ENCODE assay signal across 26 cellular contexts in genomic region chr2:119438128-119438656, GRCh38. TPM values are rescaled to one million over a fixed set of nuclear protein-coding genes. Genes with fewer than 3 reads are reported as not detected.
"Had no signal": no experiment of that assay in that cellular context is flagged by ENCODE, and none has a peak within 500 bp of the region (broad histone marks: within the 10 kb centered on the region; RNA-seq: fewer than 3 reads in every experiment).

No MANE protein-coding gene starts in this region.

- H3K4me1 Mint-ChIP-seq: activated CD4-positive, alpha-beta memory T cell treated with anti-CD3 and anti-CD28 coated beads, Interleukin-2, amount 10 ng/mL, durations not matched to agents 7 days and 5 days; activated CD4-positive, alpha-beta T cell treated with anti-CD3 and anti-CD28 coated beads, Interleukin-2, amount 10 ng/mL, durations not matched to agents 24 days and 14 days; activated naive CD4-positive, alpha-beta T cell treated with anti-CD3 and anti-CD28 coated beads, Interleukin-2, amount 50 U/mL, for 24 hours; stimulated activated naive B cell treated with anti-CD40 and anti-IgM and Interleukin-4, amounts not matched to agents 10 μg/mL and 1 μg/mL and 100 μg/mL, for 72 hours had no signal

- DNase-seq: activated CD4-positive, alpha-beta memory T cell treated with anti-CD3 and anti-CD28 coated beads, Interleukin-2, amount 10 ng/mL, durations not matched to agents 7 days and 5 days; activated CD4-positive, alpha-beta T cell treated with anti-CD3 and anti-CD28 coated beads, Interleukin-2, amount 10 ng/mL, durations not matched to agents 24 days and 14 days; activated gamma-delta T cell treated with Interleukin-2 at 50 U/mL for 16 hours; activated T-cell treated with anti-CD3 and anti-CD28 coated beads for 4 hours; anterior cingulate cortex; foreskin fibroblast; heart right ventricle; left ventricle myocardium superior; mammary epithelial cell; nephron progenitor cell; posterior cingulate gyrus; retina; sigmoid colon; stimulated activated CD4-positive, alpha-beta T cell treated with anti-CD3 and anti-CD28 coated beads, Interleukin-2, amount 100 ng/mL, for 48 hours; stimulated activated CD8-positive, alpha-beta memory T cell treated with anti-CD3 and anti-CD28 coated beads, Interleukin-4, amount 100 ng/mL, for 48 hours; stimulated activated naive B cell treated with anti-CD40 and anti-IgM and Interleukin-4, amounts not matched to agents 10 μg/mL and 1 μg/mL and 100 μg/mL, for 72 hours; testis; upper lobe of left lung had no signal

- H3K27ac Mint-ChIP-seq: activated CD4-positive, alpha-beta memory T cell treated with anti-CD3 and anti-CD28 coated beads, Interleukin-2, amount 10 ng/mL, durations not matched to agents 7 days and 5 days; activated CD4-positive, alpha-beta T cell treated with anti-CD3 and anti-CD28 coated beads, Interleukin-2, amount 10 ng/mL, durations not matched to agents 24 days and 14 days; activated naive CD4-positive, alpha-beta T cell treated with anti-CD3 and anti-CD28 coated beads, Interleukin-2, amount 50 U/mL, for 24 hours; brain; nephron progenitor cell; stimulated activated naive B cell treated with anti-CD40 and anti-IgM and Interleukin-4, amounts not matched to agents 10 μg/mL and 1 μg/mL and 100 μg/mL, for 72 hours; T-helper 2 cell treated with Interferon-gamma antibody and Interleukin-4, amounts not matched to agents 5 μg/mL and 100 μg/mL, for 36 hours had no signal

- H3K36me3 Mint-ChIP-seq: activated naive CD4-positive, alpha-beta T cell treated with anti-CD3 and anti-CD28 coated beads, Interleukin-2, amount 50 U/mL, for 24 hours; brain; stimulated activated naive B cell treated with anti-CD40 and anti-IgM and Interleukin-4, amounts not matched to agents 10 μg/mL and 1 μg/mL and 100 μg/mL, for 72 hours had no signal

- FAIRE-seq: endometrium had no signal

- ATAC-seq: activated CD4-positive, CD25-positive, alpha-beta regulatory T cell treated with anti-CD3 and anti-CD28 coated beads, Interleukin-2, amount 50 U/mL, for 24 hours; heart right ventricle; left ventricle myocardium superior; stimulated activated naive B cell treated with anti-CD40 and anti-IgM and Interleukin-4, amounts not matched to agents 10 μg/mL and 1 μg/mL and 100 μg/mL, for 72 hours had no signal

- H3K4me3 Mint-ChIP-seq: activated CD4-positive, alpha-beta memory T cell treated with anti-CD3 and anti-CD28 coated beads, Interleukin-2, amount 10 ng/mL, durations not matched to agents 7 days and 5 days; activated CD4-positive, alpha-beta T cell treated with anti-CD3 and anti-CD28 coated beads, Interleukin-2, amount 10 ng/mL, durations not matched to agents 24 days and 14 days; activated naive CD4-positive, alpha-beta T cell treated with anti-CD3 and anti-CD28 coated beads, Interleukin-2, amount 50 U/mL, for 24 hours; brain; nephron progenitor cell; stimulated activated naive B cell treated with anti-CD40 and anti-IgM and Interleukin-4, amounts not matched to agents 10 μg/mL and 1 μg/mL and 100 μg/mL, for 72 hours; T-helper 2 cell treated with Interferon-gamma antibody and Interleukin-4, amounts not matched to agents 5 μg/mL and 100 μg/mL, for 36 hours had no signal

- H3K9me3 Mint-ChIP-seq: activated CD4-positive, alpha-beta memory T cell treated with anti-CD3 and anti-CD28 coated beads, Interleukin-2, amount 10 ng/mL, durations not matched to agents 7 days and 5 days; activated CD4-positive, alpha-beta T cell treated with anti-CD3 and anti-CD28 coated beads, Interleukin-2, amount 10 ng/mL, durations not matched to agents 24 days and 14 days; activated naive CD4-positive, alpha-beta T cell treated with anti-CD3 and anti-CD28 coated beads, Interleukin-2, amount 50 U/mL, for 24 hours; brain; nephron progenitor cell; stimulated activated naive B cell treated with anti-CD40 and anti-IgM and Interleukin-4, amounts not matched to agents 10 μg/mL and 1 μg/mL and 100 μg/mL, for 72 hours; T-helper 2 cell treated with Interferon-gamma antibody and Interleukin-4, amounts not matched to agents 5 μg/mL and 100 μg/mL, for 36 hours had no signal

RNA-seq across cellular contexts. Expression of gene TMEM37, which starts 6.5 kb away (rescaled TPM):
- total RNA-seq: activated CD4-positive, alpha-beta memory T cell treated with anti-CD3 and anti-CD28 coated beads, Interleukin-2, amount 10 ng/mL, durations not matched to agents 7 days and 5 days; activated CD4-positive, alpha-beta T cell treated with anti-CD3 and anti-CD28 coated beads, Interleukin-2, amount 10 ng/mL, durations not matched to agents 24 days and 14 days; kidney epithelial cell; mammary epithelial cell; mononuclear cell; myocyte had no signal
